8 cellular contexts compared by ENCODE assay signal in genomic region chr11:616320-617220, GRCh38. TPM values are rescaled to one million over a fixed set of nuclear protein-coding genes. Genes with fewer than 3 reads are reported as not detected.
A peak's percentile ranks its signal among the peaks of the same experiment; 100 is the strongest.
DNase-seq lines count a peak whose midpoint lies in the region; ATAC-seq and TF ChIP-seq lines count a peak whose summit lies in the region.

No MANE protein-coding gene starts in this region.

- 82 to 87% methylated on average over 35 to 36 of the region's 39 CpGs for WGBS in thyroid gland, 2 donors

- H3K4me1 ChIP-seq in BLaER1 treated with 17β-estradiol and CSF1 and Interleukin-3, amounts not matched to agents 10 nM and 100 nM = peaks cover 34 to 60% (median 47%) of the 10 kb centered on the region in 10 experiments
- peaks cover 22 to 27% of the 10 kb centered on the region in 2 donors for H3K4me1 ChIP-seq in thyroid gland

- no peaks in the 10 kb centered on the region for H3K9me3 Mint-ChIP-seq in chondrocyte (ENCODE audit: low read depth)
- no peaks in the 10 kb centered on the region for H3K9me3 Mint-ChIP-seq in naive thymus-derived CD8-positive, alpha-beta T cell

- peak overlapping the region; percentile 74 to 97 (median 89) for H3K27ac ChIP-seq in BLaER1 treated with 17β-estradiol and CSF1 and Interleukin-3, amounts not matched to agents 10 nM and 100 nM
- H3K27ac ChIP-seq in thyroid gland = peak overlapping the region in 1 of 3 donors; percentile 94

- H3K4me3 ChIP-seq in BLaER1 treated with 17β-estradiol and CSF1 and Interleukin-3, amounts not matched to agents 10 nM and 100 nM = peak overlapping the region; percentile 64 to 85 (median 76)
- H3K4me3 ChIP-seq in LNCaP clone FGC (ENCODE audit: low read depth, low read length) (peak overlapping the region; percentile 59), thyroid gland (replicated peaks in 1 of 3) (peak overlapping the region in 1 of 3 donors; percentile 74)

- no peak for TF ChIP-seq POLR2A in thyroid gland (IDR thresholded peaks at IDR 0.05)

- no peak for TF ChIP-seq CTCF in LNCaP clone FGC (IDR thresholded peaks at IDR 0.05; ENCODE audit: control insufficient read depth, extremely low read depth, insufficient read depth)
- no peak for TF ChIP-seq CTCF in chondrocyte (IDR thresholded peaks at IDR 0.05)
- no peak for TF ChIP-seq CTCF in thyroid gland (IDR thresholded peaks at IDR 0.05)

- peak overlapping the region; percentile 93 to 100 (median 98) for H3K4me2 ChIP-seq in BLaER1 treated with 17β-estradiol and CSF1 and Interleukin-3, amounts not matched to agents 10 nM and 100 nM

- peaks cover 4% of the 10 kb centered on the region for H3K36me3 Mint-ChIP-seq in chondrocyte (ENCODE audit: low read depth)
- peaks cover 0 to 8% (median 3%) of the 10 kb centered on the region in 3 donors for H3K36me3 Mint-ChIP-seq in naive thymus-derived CD8-positive, alpha-beta T cell

- DNase-seq in LNCaP clone FGC (ENCODE audit: low read depth) (no peak), chondrocyte (ENCODE audit: low spot score) (no peak), thyroid gland (no peak), ureter (ENCODE audit: low spot score) (no peak), NAMALWA (ENCODE audit: low spot score) (no peak), DMS 273 (lab: John Stamatoyannopoulos, UW; ENCODE audit: unreplicated experiment) (no peak)
- DNase-seq in naive thymus-derived CD8-positive, alpha-beta T cell = no peak

- H3K4me3 Mint-ChIP-seq in chondrocyte (ENCODE audit: unreplicated experiment) = peak overlapping the region; percentile 80
- H3K4me3 Mint-ChIP-seq in naive thymus-derived CD8-positive, alpha-beta T cell = peak overlapping the region; percentile 86 to 96 (median 91)

- H3K27me3 ChIP-seq in BLaER1 treated with 17β-estradiol and CSF1 and Interleukin-3, amounts not matched to agents 10 nM and 100 nM = no peaks in the 10 kb centered on the region
- no peaks in the 10 kb centered on the region for H3K27me3 ChIP-seq in thyroid gland

- intact Hi-C loops in thyroid gland (cut with DNase I) = no loop called here

- no peak for ATAC-seq in naive thymus-derived CD8-positive, alpha-beta T cell

- H4K20me1 ChIP-seq in BLaER1 treated with 17β-estradiol and CSF1 and Interleukin-3, amounts not matched to agents 10 nM and 100 nM = peaks cover 27 to 79% (median 45%) of the 10 kb centered on the region in 11 experiments

- peak overlapping the region; percentile 83 to 91 (median 88); a peak in 21 of 22 replicates for H3K9ac ChIP-seq in BLaER1 treated with 17β-estradiol and CSF1 and Interleukin-3, amounts not matched to agents 10 nM and 100 nM

- H3K36me3 ChIP-seq in BLaER1 treated with 17β-estradiol and CSF1 and Interleukin-3, amounts not matched to agents 10 nM and 100 nM = peaks cover 22 to 54% (median 42%) of the 10 kb centered on the region in 11 experiments
- H3K36me3 ChIP-seq in thyroid gland = peaks cover 14 to 19% of the 10 kb centered on the region in 2 donors

- H3K27ac Mint-ChIP-seq in chondrocyte (ENCODE audit: unreplicated experiment) = no peak overlapping the region
- H3K27ac Mint-ChIP-seq in naive thymus-derived CD8-positive, alpha-beta T cell = peak overlapping the region; percentile 72 to 96 (median 93)

- POLR2A ChIA-PET in naive thymus-derived CD8-positive, alpha-beta T cell (lab: Charles Lee) = interaction anchor here (0.6 to 4.6 kb wide), 10 partner anchors 28 to 89 kb away, joined by 3 to 42 read pairs (median 4); partner anchors contain the start of genes DEAF1, PHRF1 and TMEM80

- H3K4me1 Mint-ChIP-seq in chondrocyte (ENCODE audit: low read depth) = peaks cover 14% of the 10 kb centered on the region
- peaks cover 7 to 23% (median 19%) of the 10 kb centered on the region in 4 donors for H3K4me1 Mint-ChIP-seq in naive thymus-derived CD8-positive, alpha-beta T cell

- no peaks in the 10 kb centered on the region for H3K27me3 Mint-ChIP-seq in chondrocyte (ENCODE audit: low read depth)
- H3K27me3 Mint-ChIP-seq in naive thymus-derived CD8-positive, alpha-beta T cell = no peaks in the 10 kb centered on the region

- H3K9me3 ChIP-seq in BLaER1 treated with 17β-estradiol and CSF1 and Interleukin-3, amounts not matched to agents 10 nM and 100 nM (replicated peaks in 1 of 11) = no peaks in the 10 kb centered on the region
- H3K9me3 ChIP-seq in thyroid gland = no peaks in the 10 kb centered on the region

RNA-seq across cellular contexts. Expression of gene IRF7, which starts 0.8 kb away (rescaled TPM):
- total RNA-seq in chondrocyte (6.5 to 11.4 TPM (median 7.7 TPM) in 3 replicates), thyroid gland (10 to 100 TPM; 15.4 to 42.4 (median 29.1) TPM), ureter (14.9 TPM)
- total RNA-seq in naive thymus-derived CD8-positive, alpha-beta T cell = 10 to 100 TPM; 55.0 to 55.2 TPM
- 10 to 100 TPM; 19.8 to 38.6 (median 25.3) TPM for polyA plus RNA-seq in naive thymus-derived CD8-positive, alpha-beta T cell

RNA-seq across cellular contexts. Expression of gene CDHR5, which starts 8.2 kb away (rescaled TPM):
- total RNA-seq in chondrocyte (not detected in 3 replicates), thyroid gland (not detected), ureter (not detected)
- total RNA-seq in naive thymus-derived CD8-positive, alpha-beta T cell = not detected
- not detected for polyA plus RNA-seq in naive thymus-derived CD8-positive, alpha-beta T cell

RNA-seq across cellular contexts. Expression of gene SCT, which starts 10.4 kb away (rescaled TPM):
- total RNA-seq in chondrocyte (0.72 TPM in 1 of 3 replicates, not detected in the others), thyroid gland (not detected), ureter (not detected)
- total RNA-seq in naive thymus-derived CD8-positive, alpha-beta T cell = not detected
- polyA plus RNA-seq in naive thymus-derived CD8-positive, alpha-beta T cell = not detected

RNA-seq across cellular contexts. Expression of gene DRD4, which starts 20.5 kb away (rescaled TPM):
- total RNA-seq in chondrocyte (0.55 to 1.7 TPM (median 1.00 TPM) in 3 replicates), thyroid gland (under 1 TPM in 2 of 4 donors, not detected in 2; 0.88 to 0.89 TPM), ureter (2.6 TPM)
- total RNA-seq in naive thymus-derived CD8-positive, alpha-beta T cell = 1 to 10 TPM; 1.2 to 1.4 TPM
- not detected for polyA plus RNA-seq in naive thymus-derived CD8-positive, alpha-beta T cell

RNA-seq across cellular contexts. Expression of gene PHRF1, which starts 40.3 kb away (rescaled TPM):
- total RNA-seq in chondrocyte = 24.6 to 34.1 TPM (median 25.9 TPM) in 3 replicates
- total RNA-seq in naive thymus-derived CD8-positive, alpha-beta T cell = 10 to 100 TPM; 48.9 to 54.7 TPM
- 10 to 100 TPM in 1 of 3 donors, 1 to 10 TPM in 2; 3.5 to 19.8 (median 6.7) TPM for polyA plus RNA-seq in naive thymus-derived CD8-positive, alpha-beta T cell
- 10 to 100 TPM; 18.3 to 31.0 (median 19.3) TPM for total RNA-seq in thyroid gland
- total RNA-seq in ureter = 43.6 TPM
